In genomic region chr17:82716383-82717181, GRCh38 we compare ENCODE assay signal across 8 cellular contexts. TPM values are rescaled to one million over a fixed set of nuclear protein-coding genes. Genes with fewer than 3 reads are reported as not detected.
A peak's percentile ranks its signal among the peaks of the same experiment; 100 is the strongest.
DNase-seq lines count a peak whose midpoint lies in the region; ATAC-seq and TF ChIP-seq lines count a peak whose summit lies in the region.

Gene FN3KRP (plus strand): TSS chr17:82716706. CDS start chr17:82716756, 50 bp downstream.

- ATAC-seq in GM21381 (IDR thresholded peaks at IDR 0.05; ENCODE audit: unreplicated experiment): peak; percentile 76

- H3K4me1 Mint-ChIP-seq in CD4-positive, alpha-beta memory T cell: peaks cover 11 to 33% (median 22%) of the 10 kb centered on the region in 4 donors
- H3K4me1 Mint-ChIP-seq in endothelial cell (ENCODE audit: unreplicated experiment): peaks cover 11% of the 10 kb centered on the region

- H3K4me1 ChIP-seq in CD4-positive, alpha-beta memory T cell (ENCODE audit: insufficient read depth, low read length): peaks cover 22% of the 10 kb centered on the region
- peaks cover 24% of the 10 kb centered on the region for H3K4me1 ChIP-seq in OCI-LY7 (ENCODE audit: insufficient read depth, low read length, poor library complexity, severe bottlenecking)

- POLR2A ChIA-PET in CD4-positive, alpha-beta memory T cell (lab: Charles Lee; ENCODE audit: partially characterized antibody): interaction anchor here (0.7 to 1.6 kb wide), 5 partner anchors 17 to 147 kb away, joined by 3 to 5 read pairs (median 4); partner anchors contain the start of gene RAB40B
- POLR2A ChIA-PET in OCI-LY7 (lab: Charles Lee): interaction anchor here (0.6 to 1.4 kb wide), 11 partner anchors 9 to 414 kb away, joined by 3 to 6 read pairs (median 4); no protein-coding TSS in a partner anchor

- peaks cover 17% of the 10 kb centered on the region for H3K79me2 ChIP-seq in OCI-LY7 (ENCODE audit: insufficient read depth, low read depth, low read length)

- intact Hi-C loops in CD4-positive, alpha-beta memory T cell (cut with micrococcal nuclease): loop anchor here (1.0 kb wide), 2 partner anchors 18 to 36 kb away; partner anchors contain the start of genes RAB40B and TBCD
- intact Hi-C loops in OCI-LY7 (cut with micrococcal nuclease; ENCODE audit: unreplicated experiment): loop anchor here (2.0 to 5.0 kb wide), 3 partner anchors 34 to 69 kb away; partner anchors contain the start of gene WDR45B

- H3K9me3 Mint-ChIP-seq in CD4-positive, alpha-beta memory T cell: no peaks in the 10 kb centered on the region
- no peaks in the 10 kb centered on the region for H3K9me3 Mint-ChIP-seq in endothelial cell (ENCODE audit: unreplicated experiment)

- peak within 1 kb of the TSS; percentile 44 to 74 for H3K4me3 ChIP-seq in CD4-positive, alpha-beta memory T cell (ENCODE audit: low read length in 2 of 2)
- H3K4me3 ChIP-seq in OCI-LY7 (ENCODE audit: low read depth, low read length, poor library complexity, severe bottlenecking): peak within 1 kb of the TSS; percentile 89

- peak within 1 kb of the TSS; percentile 92 to 98 (median 96) for H3K4me3 Mint-ChIP-seq in CD4-positive, alpha-beta memory T cell
- H3K4me3 Mint-ChIP-seq in endothelial cell (ENCODE audit: unreplicated experiment): peak within 1 kb of the TSS; percentile 96

- BruUV-seq in OCI-LY7 (replicated peaks; lab: Mats Ljungman, UMichigan): no TSS peak

- peaks cover 0 to 1% of the 10 kb centered on the region in 2 donors for H3K27me3 Mint-ChIP-seq in CD4-positive, alpha-beta memory T cell
- H3K27me3 Mint-ChIP-seq in endothelial cell (ENCODE audit: unreplicated experiment): peaks cover 2% of the 10 kb centered on the region

- peak within 1 kb of the TSS; percentile 90 for H2AFZ ChIP-seq in OCI-LY7 (ENCODE audit: low read length)

- H3K27ac ChIP-seq in CD4-positive, alpha-beta memory T cell (ENCODE audit: low read depth, low read length): peak within 1 kb of the TSS; percentile 66
- H3K27ac ChIP-seq in OCI-LY7 (ENCODE audit: low read depth, low read length, poor library complexity, severe bottlenecking): peak within 1 kb of the TSS; percentile 40

- TF ChIP-seq CTCF in OCI-LY7 (conservative IDR thresholded peaks at IDR 0.05; ENCODE audit: low read length) (no peak), endothelial cell (IDR thresholded peaks at IDR 0.05; ENCODE audit: unreplicated experiment) (no peak)

- H3K9me3 ChIP-seq in CD4-positive, alpha-beta memory T cell (ENCODE audit: control insufficient read depth in 1 of 2, low read length in 2 of 2): no peaks in the 10 kb centered on the region
- no peaks in the 10 kb centered on the region for H3K9me3 ChIP-seq in OCI-LY7 (ENCODE audit: low read length)

- H3K9me2 ChIP-seq in OCI-LY7 (ENCODE audit: insufficient read depth, low read length): no peaks in the 10 kb centered on the region

- H4K20me1 ChIP-seq in OCI-LY7 (ENCODE audit: insufficient read depth, low read length): peaks cover 4% of the 10 kb centered on the region; the same call in 1 of the 2 replicates

- H3K4me2 ChIP-seq in OCI-LY7 (ENCODE audit: low read length): peak within 1 kb of the TSS; percentile 92

- DNase-seq in CD4-positive, alpha-beta memory T cell: peak; percentile 84 to 89 (median 87)
- DNase-seq in HuH-7.5 (ENCODE audit: low spot score) (peak; percentile 99), OCI-LY7 (ENCODE audit: low spot score) (peak; percentile 98), endothelial cell (ENCODE audit: low spot score) (peak; percentile 83), midbrain (lab: John Stamatoyannopoulos, UW) (peak; percentile 94)
- DNase-seq in activated CD8-positive, alpha-beta memory T cell treated with anti-CD3 and anti-CD28 coated beads, Interleukin-2, amount 50 U/mL, for 48 hours: peak; percentile 93
- peak; percentile 69 to 89 for DNase-seq in stimulated activated CD8-positive, alpha-beta memory T cell treated with anti-CD3 and anti-CD28 coated beads, Interleukin-15, amount 100 ng/mL, for 4 hours (ENCODE audit: low read depth in 2 of 2)

- no peaks in the 10 kb centered on the region for H3K27me3 ChIP-seq in CD4-positive, alpha-beta memory T cell (ENCODE audit: insufficient read depth, low read length)

- H3K27ac Mint-ChIP-seq in CD4-positive, alpha-beta memory T cell: peak within 1 kb of the TSS; percentile 83 to 98 (median 95)
- peak within 1 kb of the TSS; percentile 36 for H3K27ac Mint-ChIP-seq in endothelial cell (ENCODE audit: unreplicated experiment)

- CTCF ChIA-PET in CD4-positive, alpha-beta memory T cell (lab: Charles Lee; ENCODE audit: partially characterized antibody): no interaction called here
- CTCF ChIA-PET in OCI-LY7 (lab: Charles Lee; ENCODE audit: unreplicated experiment): interaction anchor here (0.6 to 1.2 kb wide), 3 partner anchors 10 to 38 kb away, joined by 3 to 6 read pairs (median 5); no protein-coding TSS in a partner anchor

- peaks cover 10% of the 10 kb centered on the region for H3K36me3 ChIP-seq in CD4-positive, alpha-beta memory T cell (ENCODE audit: insufficient read depth, low read length)
- peaks cover 28% of the 10 kb centered on the region for H3K36me3 ChIP-seq in OCI-LY7 (ENCODE audit: insufficient read depth, low read length)

- peaks cover 10 to 23% of the 10 kb centered on the region in 2 donors for H3K36me3 Mint-ChIP-seq in CD4-positive, alpha-beta memory T cell
- H3K36me3 Mint-ChIP-seq in endothelial cell (ENCODE audit: low read depth, unreplicated experiment): peaks cover 14% of the 10 kb centered on the region

RNA-seq across cellular contexts. Expression of gene FN3KRP, which starts in this region (rescaled TPM):
- total RNA-seq in CD4-positive, alpha-beta memory T cell: 10 to 100 TPM; 36.6 to 37.6 TPM
- polyA plus RNA-seq in CD4-positive, alpha-beta memory T cell: 10 to 100 TPM; 24.6 to 65.2 TPM
- total RNA-seq in OCI-LY7 (2014; rRNA removed; shearing (Covaris generic)): 52.1 and 56.5 TPM in 2 replicates
- total RNA-seq in OCI-LY7 (2022) (91.8 and 99.4 TPM in 2 replicates), endothelial cell (ENCODE audit: unreplicated experiment) (27.9 TPM)

Comparison
In these comparisons a context has a peak if more than half of its experiments do, and no peak if none do; other contexts are left out.
1. Peak in every context shown above with its lines: DNase-seq, ATAC-seq, H3K4me3 ChIP-seq and H3K27ac ChIP-seq.